27 cellular contexts compared by ENCODE assay signal in the genomic region with DNA sequence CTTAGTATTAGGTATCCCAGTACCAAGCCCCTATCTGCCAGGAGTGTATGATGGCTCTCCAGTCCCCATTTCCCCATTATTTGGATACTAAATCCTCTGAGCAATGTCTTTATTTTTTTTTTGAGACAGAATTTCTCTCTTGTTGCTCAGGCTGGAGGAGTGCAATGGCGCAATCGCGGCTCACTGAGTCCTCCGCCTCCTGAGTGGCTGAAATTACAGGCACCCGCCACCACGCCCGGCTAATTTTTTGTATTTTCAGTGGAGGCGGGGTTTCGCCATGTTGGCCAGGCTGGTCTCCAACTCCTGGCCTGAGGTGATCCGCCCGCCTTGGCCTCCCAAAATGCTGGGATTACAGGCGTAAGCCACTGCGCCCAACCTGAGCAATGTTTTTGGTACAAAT. TPM values are rescaled to one million over a fixed set of nuclear protein-coding genes. Genes with fewer than 3 reads are reported as not detected.
DNase-seq lines count a peak whose midpoint lies in the region; ATAC-seq, FAIRE-seq and TF ChIP-seq lines count a peak whose summit lies in the region.
"Had no signal": no experiment of that assay in that cellular context is flagged by ENCODE, and none has a peak within 500 bp of the region (broad histone marks: within the 10 kb centered on the region; RNA-seq: fewer than 3 reads in every experiment).

No MANE protein-coding gene starts in this region.

- H3K4me2 ChIP-seq in GM23338, result no peak overlapping the region
- no peak overlapping the region for H3K4me2 ChIP-seq in astrocyte (ENCODE audit: low read length)
- H3K4me2 ChIP-seq: BLaER1 had no signal

- H3K4me3 Mint-ChIP-seq in GM23338, result no peak overlapping the region
- no peak overlapping the region for H3K4me3 Mint-ChIP-seq in astrocyte (ENCODE audit: unreplicated experiment)
- no peak overlapping the region for H3K4me3 Mint-ChIP-seq in WTC11
- H3K4me3 Mint-ChIP-seq: CD14-positive monocyte; CD4-positive, alpha-beta memory T cell had no signal

- TF ChIP-seq CTCF in GM23338 (conservative IDR thresholded peaks at IDR 0.05; ENCODE audit: low read depth in 2 of 2) (no peak), astrocyte (IDR thresholded peaks at IDR 0.05; ENCODE audit: insufficient read depth, low read depth, low read length) (no peak), WTC11 (IDR thresholded peaks at IDR 0.05) (no peak)

- no peaks in the 10 kb centered on the region; the same call in 1 of the 2 replicates for H3K79me2 ChIP-seq in GM23338 (replicated peaks; ENCODE audit: insufficient read depth)
- H3K79me2 ChIP-seq in astrocyte (ENCODE audit: insufficient read depth, low read length), result peaks cover 7% of the 10 kb centered on the region

- no peaks in the 10 kb centered on the region for H3K9me3 ChIP-seq in astrocyte (ENCODE audit: insufficient read depth, low read depth, low read length)
- H3K9me3 ChIP-seq: BE2C, BLaER1 had no signal

- no peaks in the 10 kb centered on the region for H3K9me2 ChIP-seq in GM23338 (ENCODE audit: insufficient read depth)

- H3K4me1 ChIP-seq in GM23338 (ENCODE audit: insufficient read depth), result peaks cover 17% of the 10 kb centered on the region
- peaks cover 5% of the 10 kb centered on the region for H3K4me1 ChIP-seq in astrocyte (ENCODE audit: insufficient read depth, low read length)
- H3K4me1 ChIP-seq: BE2C had no signal

- ATAC-seq in GM23338 (no peak), HG03460 (IDR thresholded peaks at IDR 0.05; ENCODE audit: unreplicated experiment) (no peak), WTC11 (no peak)
- ATAC-seq: GM12878 had no signal

- no peak overlapping the region for H3K27ac ChIP-seq in GM23338 (ENCODE audit: low read depth)
- H3K27ac ChIP-seq in astrocyte (ENCODE audit: low read depth, low read length), result no peak overlapping the region
- H3K27ac ChIP-seq in cingulate gyrus (ENCODE audit: low read depth, low read length), result peak overlapping the region; percentile 19
- H3K27ac ChIP-seq: BLaER1 had no signal

- H3K36me3 Mint-ChIP-seq in GM23338 (ENCODE audit: low read depth) (no peaks in the 10 kb centered on the region; the same call in 2 of the 3 replicates), astrocyte (ENCODE audit: low read depth, unreplicated experiment) (no peaks in the 10 kb centered on the region), WTC11 (no peaks in the 10 kb centered on the region)
- H3K36me3 Mint-ChIP-seq: CD14-positive monocyte; CD4-positive, CD25-positive, alpha-beta regulatory T cell had no signal

- H3K27me3 ChIP-seq in GM23338 (ENCODE audit: insufficient read depth), result no peaks in the 10 kb centered on the region
- H3K27me3 ChIP-seq in astrocyte (ENCODE audit: insufficient read depth, low read length), result peaks cover 2% of the 10 kb centered on the region
- H3K27me3 ChIP-seq: BLaER1 had no signal

- no peak for FAIRE-seq in astrocyte (lab: Jason Lieb, UNC)
- FAIRE-seq: A204.1, GM12878, GM12892, GM18507 had no signal

- CTCF ChIA-PET in WTC11 (lab: Charles Lee), result no interaction called here

- no peaks in the 10 kb centered on the region for H4K20me1 ChIP-seq in GM23338 (replicated peaks; ENCODE audit: insufficient read depth)
- no peaks in the 10 kb centered on the region for H4K20me1 ChIP-seq in astrocyte (ENCODE audit: insufficient read depth, low read length)

- H2AFZ ChIP-seq in GM23338 (peak overlapping the region; percentile 50; the same call in 1 of the 2 replicates), astrocyte (ENCODE audit: low read depth, low read length) (no peak overlapping the region)

- H3K36me3 ChIP-seq in GM23338 (ENCODE audit: insufficient read depth) (no peaks in the 10 kb centered on the region), astrocyte (ENCODE audit: insufficient read depth, low read length) (no peaks in the 10 kb centered on the region)
- H3K36me3 ChIP-seq: BE2C, BLaER1 had no signal

- no peak overlapping the region for H3K27ac Mint-ChIP-seq in GM23338
- H3K27ac Mint-ChIP-seq in astrocyte (ENCODE audit: unreplicated experiment), result peak overlapping the region; percentile 41
- no peak overlapping the region for H3K27ac Mint-ChIP-seq in WTC11
- H3K27ac Mint-ChIP-seq: CD14-positive monocyte; CD4-positive, CD25-positive, alpha-beta regulatory T cell had no signal

- H3K27me3 Mint-ChIP-seq in GM23338 (ENCODE audit: insufficient read depth, low read depth, poor library complexity), result peaks cover 17% of the 10 kb centered on the region
- H3K27me3 Mint-ChIP-seq in astrocyte (ENCODE audit: low read depth, unreplicated experiment), result no peaks in the 10 kb centered on the region
- no peaks in the 10 kb centered on the region for H3K27me3 Mint-ChIP-seq in WTC11 (ENCODE audit: low read depth)
- H3K27me3 Mint-ChIP-seq: CD4-positive, alpha-beta memory T cell had no signal

- H3F3A ChIP-seq in GM23338 (replicated peaks; ENCODE audit: low read depth), result no peaks in the 10 kb centered on the region

- peaks cover 18% of the 10 kb centered on the region; the same call in 2 of the 3 replicates for H3K4me1 Mint-ChIP-seq in GM23338
- no peaks in the 10 kb centered on the region for H3K4me1 Mint-ChIP-seq in astrocyte (ENCODE audit: low read depth, unreplicated experiment)
- H3K4me1 Mint-ChIP-seq in WTC11, result peaks cover 16% of the 10 kb centered on the region

- no peak overlapping the region for H3K9ac ChIP-seq in astrocyte (ENCODE audit: low read length)
- H3K9ac ChIP-seq: BLaER1 had no signal

- DNase-seq in GM23338 (ENCODE audit: low spot score) (no peak), astrocyte (ENCODE audit: low read depth) (no peak), SW480 (ENCODE audit: low spot score) (no peak), WTC11 (ENCODE audit: low spot score) (no peak)
- DNase-seq: 8988T; ACHN; BE2C; C1 segment of cervical spinal cord; CD4-positive, alpha-beta memory T cell; CD4-positive, CD25-positive, alpha-beta regulatory T cell; CD8-positive, alpha-beta memory T cell; COR-L47; DMS 273 treated with DMSO at 0.1 percent for 48 hours; DMS153; DMS53; DMS79; DND-41; EL; GDM1 had no signal

- H3K9me3 Mint-ChIP-seq in GM23338 (no peaks in the 10 kb centered on the region), astrocyte (ENCODE audit: unreplicated experiment) (no peaks in the 10 kb centered on the region), WTC11 (no peaks in the 10 kb centered on the region)
- H3K9me3 Mint-ChIP-seq: CD4-positive, alpha-beta memory T cell; CD8-positive, alpha-beta memory T cell had no signal

- POLR2A ChIA-PET in WTC11 (lab: Charles Lee), result no interaction called here

- H3K4me3 ChIP-seq in GM23338 (no peak overlapping the region), astrocyte (ENCODE audit: insufficient read depth, low read depth, low read length) (no peak overlapping the region)
- H3K4me3 ChIP-seq: BLaER1, GM12878 had no signal

TF ChIP-seq in GM23338, 12 proteins besides CTCF, POLR2A, EP300 and RAD21 (continues in another document):
- no peak for TF ChIP-seq CREB1 (CRISPR knock-in tag; IDR thresholded peaks at IDR 0.05; ENCODE audit: low read depth)
- no peak for TF ChIP-seq JUNB (IDR thresholded peaks at IDR 0.05; ENCODE audit: unreplicated experiment)
- TF ChIP-seq STAT1 (IDR thresholded peaks at IDR 0.05; ENCODE audit: unreplicated experiment), result no peak
- no peak for TF ChIP-seq NANOG (IDR thresholded peaks at IDR 0.05; ENCODE audit: borderline replicate concordance)

TF ChIP-seq in WTC11, 78 proteins besides CTCF, POLR2A, EP300 and RAD21 (continues in another document):
- no peak for TF ChIP-seq SMAD3 (CRISPR knock-in tag; IDR thresholded peaks at IDR 0.05; ENCODE audit: borderline replicate concordance)
- TF ChIP-seq, protein P1, sequence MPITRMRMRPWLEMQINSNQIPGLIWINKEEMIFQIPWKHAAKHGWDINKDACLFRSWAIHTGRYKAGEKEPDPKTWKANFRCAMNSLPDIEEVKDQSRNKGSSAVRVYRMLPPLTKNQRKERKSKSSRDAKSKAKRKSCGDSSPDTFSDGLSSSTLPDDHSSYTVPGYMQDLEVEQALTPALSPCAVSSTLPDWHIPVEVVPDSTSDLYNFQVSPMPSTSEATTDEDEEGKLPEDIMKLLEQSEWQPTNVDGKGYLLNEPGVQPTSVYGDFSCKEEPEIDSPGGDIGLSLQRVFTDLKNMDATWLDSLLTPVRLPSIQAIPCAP (CRISPR knock-in tag; IDR thresholded peaks at IDR 0.05), result no peak
- TF ChIP-seq ZMAT4 (CRISPR knock-in tag; IDR thresholded peaks at IDR 0.05), result no peak
- no peak for TF ChIP-seq CREB1 (CRISPR knock-in tag; IDR thresholded peaks at IDR 0.05)
- TF ChIP-seq, protein P2, sequence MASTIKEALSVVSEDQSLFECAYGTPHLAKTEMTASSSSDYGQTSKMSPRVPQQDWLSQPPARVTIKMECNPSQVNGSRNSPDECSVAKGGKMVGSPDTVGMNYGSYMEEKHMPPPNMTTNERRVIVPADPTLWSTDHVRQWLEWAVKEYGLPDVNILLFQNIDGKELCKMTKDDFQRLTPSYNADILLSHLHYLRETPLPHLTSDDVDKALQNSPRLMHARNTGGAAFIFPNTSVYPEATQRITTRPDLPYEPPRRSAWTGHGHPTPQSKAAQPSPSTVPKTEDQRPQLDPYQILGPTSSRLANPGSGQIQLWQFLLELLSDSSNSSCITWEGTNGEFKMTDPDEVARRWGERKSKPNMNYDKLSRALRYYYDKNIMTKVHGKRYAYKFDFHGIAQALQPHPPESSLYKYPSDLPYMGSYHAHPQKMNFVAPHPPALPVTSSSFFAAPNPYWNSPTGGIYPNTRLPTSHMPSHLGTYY (CRISPR knock-in tag; IDR thresholded peaks at IDR 0.05), result no peak
- no peak for TF ChIP-seq ZNF396 (CRISPR knock-in tag; IDR thresholded peaks at IDR 0.05; ENCODE audit: borderline replicate concordance)
- TF ChIP-seq RORB (CRISPR knock-in tag; IDR thresholded peaks at IDR 0.05), result no peak
- TF ChIP-seq ZNF416 (CRISPR knock-in tag; IDR thresholded peaks at IDR 0.05), result no peak
- no peak for TF ChIP-seq ELF4 (CRISPR knock-in tag; IDR thresholded peaks at IDR 0.05; ENCODE audit: low read depth)
- no peak for TF ChIP-seq NFYB (CRISPR knock-in tag; conservative IDR thresholded peaks at IDR 0.05; ENCODE audit: low read depth)
- TF ChIP-seq SP1 (CRISPR knock-in tag; conservative IDR thresholded peaks at IDR 0.05), result no peak
- no peak for TF ChIP-seq SOX15 (CRISPR knock-in tag; IDR thresholded peaks at IDR 0.05)

RNA-seq across cellular contexts. Expression of gene PHLPP1, which starts 3.6 kb away (rescaled TPM):
- 72.5 and 73.6 TPM in 2 replicates for total RNA-seq in GM23338 (2014; rRNA removed; shearing (Covaris generic))
- 15.7 and 16.3 TPM in 2 replicates for polyA plus RNA-seq in GM23338 (2016; fragmentation: Nextera tagmentation; extraction: Ambion mirVana)
- total RNA-seq in astrocyte (11.2 and 13.3 TPM in 2 replicates), WTC11 (2021) (49.1 to 52.0 TPM (median 49.5 TPM) in 3 replicates)
